7 cellular contexts compared by ENCODE assay signal in genomic region chr2:182717451-182718215, GRCh38.
A peak's percentile ranks its signal among the peaks of the same experiment; 100 is the strongest.
DNase-seq lines count a peak whose midpoint lies in the region; ATAC-seq and TF ChIP-seq lines count a peak whose summit lies in the region.

No MANE protein-coding gene starts in this region.

- TF ChIP-seq CTCF in LNCaP clone FGC (IDR thresholded peaks at IDR 0.05; ENCODE audit: control insufficient read depth, extremely low read depth, insufficient read depth) (no peak), foreskin fibroblast (IDR thresholded peaks at IDR 0.05; ENCODE audit: low read depth, low read length) (no peak)

- peak overlapping the region; percentile 93; the same call in 1 of the 2 replicates for H3K4me3 ChIP-seq in LNCaP clone FGC (ENCODE audit: low read depth, low read length)
- H3K4me3 ChIP-seq in foreskin fibroblast (ENCODE audit: low read depth in 1 of 2, low read length in 2 of 2): peak overlapping the region; percentile 87 to 92

- DNase-seq in LNCaP clone FGC (ENCODE audit: low read depth) (no peak), foreskin fibroblast (no peak), activated gamma-delta T cell (lab: John Stamatoyannopoulos, UW) (no peak), DMS 273 treated with DMSO at 0.1 percent for 48 hours (lab: John Stamatoyannopoulos, UW) (no peak)
- DNase-seq in stimulated activated CD4-positive, alpha-beta T cell treated with anti-CD3 and anti-CD28 coated beads, Interleukin-4, amount 100 ng/mL, for 4 hours: no peak

- peak; percentile 38 for ATAC-seq in GM18511 (IDR thresholded peaks at IDR 0.05; ENCODE audit: unreplicated experiment)
- peak; percentile 33 for ATAC-seq in GM21737 (IDR thresholded peaks at IDR 0.05; ENCODE audit: unreplicated experiment)
